In genomic region chrX:23844502-23845138, GRCh38 we compare ENCODE assay signal across 1 cellular context.
A peak's percentile ranks its signal among the peaks of the same experiment; 100 is the strongest.
TF ChIP-seq lines count a peak whose summit lies in the region.

No MANE protein-coding gene starts in this region.

TF ChIP-seq in K562, 482 proteins besides CTCF, POLR2A, EP300 and RAD21 (continued from another document and continues in another):
- TF ChIP-seq, protein P1, sequence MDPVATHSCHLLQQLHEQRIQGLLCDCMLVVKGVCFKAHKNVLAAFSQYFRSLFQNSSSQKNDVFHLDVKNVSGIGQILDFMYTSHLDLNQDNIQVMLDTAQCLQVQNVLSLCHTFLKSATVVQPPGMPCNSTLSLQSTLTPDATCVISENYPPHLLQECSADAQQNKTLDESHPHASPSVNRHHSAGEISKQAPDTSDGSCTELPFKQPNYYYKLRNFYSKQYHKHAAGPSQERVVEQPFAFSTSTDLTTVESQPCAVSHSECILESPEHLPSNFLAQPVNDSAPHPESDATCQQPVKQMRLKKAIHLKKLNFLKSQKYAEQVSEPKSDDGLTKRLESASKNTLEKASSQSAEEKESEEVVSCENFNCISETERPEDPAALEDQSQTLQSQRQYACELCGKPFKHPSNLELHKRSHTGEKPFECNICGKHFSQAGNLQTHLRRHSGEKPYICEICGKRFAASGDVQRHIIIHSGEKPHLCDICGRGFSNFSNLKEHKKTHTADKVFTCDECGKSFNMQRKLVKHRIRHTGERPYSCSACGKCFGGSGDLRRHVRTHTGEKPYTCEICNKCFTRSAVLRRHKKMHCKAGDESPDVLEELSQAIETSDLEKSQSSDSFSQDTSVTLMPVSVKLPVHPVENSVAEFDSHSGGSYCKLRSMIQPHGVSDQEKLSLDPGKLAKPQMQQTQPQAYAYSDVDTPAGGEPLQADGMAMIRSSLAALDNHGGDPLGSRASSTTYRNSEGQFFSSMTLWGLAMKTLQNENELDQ (CRISPR knock-in tag; IDR thresholded peaks at IDR 0.05; ENCODE audit: borderline replicate concordance): no peak
- no peak for TF ChIP-seq GATAD2B (IDR thresholded peaks at IDR 0.05; ENCODE audit: borderline replicate concordance)
- TF ChIP-seq RBBP5 (IDR thresholded peaks at IDR 0.05; ENCODE audit: borderline replicate concordance, insufficient read depth, low read length, poor library complexity, severe bottlenecking): peak; percentile 24
- peak; percentile 65 for TF ChIP-seq HDAC3 (IDR thresholded peaks at IDR 0.05; ENCODE audit: borderline replicate concordance, partially characterized antibody)
- TF ChIP-seq ZNF3 (CRISPR knock-in tag; IDR thresholded peaks at IDR 0.05): no peak
- no peak for TF ChIP-seq NR1H2 (CRISPR knock-in tag; IDR thresholded peaks at IDR 0.05)
- no peak for TF ChIP-seq SAFB2 (IDR thresholded peaks at IDR 0.05; ENCODE audit: borderline replicate concordance, low read depth, low read length, severe bottlenecking)
- no peak for TF ChIP-seq ZNF253 (CRISPR knock-in tag; conservative IDR thresholded peaks at IDR 0.05)
- no peak for TF ChIP-seq ELF2 (CRISPR knock-in tag; IDR thresholded peaks at IDR 0.05)
- no peak for TF ChIP-seq SP2 (IDR thresholded peaks at IDR 0.05; ENCODE audit: extremely low read depth, low read depth, low read length, poor library complexity, severe bottlenecking)
- no peak for TF ChIP-seq ZC3H11A (IDR thresholded peaks at IDR 0.05; ENCODE audit: low read depth, low read length)
- TF ChIP-seq ZNF77 (CRISPR knock-in tag; IDR thresholded peaks at IDR 0.05): no peak
- TF ChIP-seq RUNX1 (IDR thresholded peaks at IDR 0.05; ENCODE audit: low read depth): no peak
- no peak for TF ChIP-seq ZNF212 (CRISPR knock-in tag; IDR thresholded peaks at IDR 0.05)
- TF ChIP-seq CBX8 (IDR thresholded peaks at IDR 0.05; ENCODE audit: borderline replicate concordance, extremely low read depth, low read depth, low read length, poor library complexity, severe bottlenecking): no peak
- TF ChIP-seq ELF4 (CRISPR knock-in tag; IDR thresholded peaks at IDR 0.05): no peak
- no peak for TF ChIP-seq SIRT6 (IDR thresholded peaks at IDR 0.05; ENCODE audit: low read depth, low read length)
- TF ChIP-seq, protein P2, sequence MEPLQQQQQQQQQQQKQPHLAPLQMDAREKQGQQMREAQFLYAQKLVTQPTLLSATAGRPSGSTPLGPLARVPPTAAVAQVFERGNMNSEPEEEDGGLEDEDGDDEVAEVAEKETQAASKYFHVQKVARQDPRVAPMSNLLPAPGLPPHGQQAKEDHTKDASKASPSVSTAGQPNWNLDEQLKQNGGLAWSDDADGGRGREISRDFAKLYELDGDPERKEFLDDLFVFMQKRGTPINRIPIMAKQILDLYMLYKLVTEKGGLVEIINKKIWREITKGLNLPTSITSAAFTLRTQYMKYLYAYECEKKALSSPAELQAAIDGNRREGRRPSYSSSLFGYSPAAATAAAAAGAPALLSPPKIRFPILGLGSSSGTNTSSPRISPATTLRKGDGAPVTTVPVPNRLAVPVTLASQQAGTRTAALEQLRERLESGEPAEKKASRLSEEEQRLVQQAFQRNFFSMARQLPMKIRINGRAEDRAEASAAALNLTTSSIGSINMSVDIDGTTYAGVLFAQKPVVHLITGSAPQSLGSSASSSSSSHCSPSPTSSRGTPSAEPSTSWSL (CRISPR knock-in tag; IDR thresholded peaks at IDR 0.05; ENCODE audit: borderline replicate concordance): no peak
- no peak for TF ChIP-seq EWSR1 (IDR thresholded peaks at IDR 0.05; ENCODE audit: borderline replicate concordance, low read depth, partially characterized antibody)
- TF ChIP-seq MEF2A (IDR thresholded peaks at IDR 0.05; ENCODE audit: control insufficient read depth, low read depth, low read length): no peak
- no peak for TF ChIP-seq CREBBP (IDR thresholded peaks at IDR 0.05; ENCODE audit: low read depth, low read length)
- no peak for TF ChIP-seq GABPB1 (CRISPR knock-in tag; IDR thresholded peaks at IDR 0.05)
- no peak for TF ChIP-seq KLF1 (tag; IDR thresholded peaks at IDR 0.05)
- TF ChIP-seq MYNN (IDR thresholded peaks at IDR 0.05): 0 out of 2 replicates have a peak, but pooled peaks have one; percentile 16
- TF ChIP-seq MYNN (CRISPR knock-in tag; IDR thresholded peaks at IDR 0.05): no peak
- TF ChIP-seq EZH2 (IDR thresholded peaks at IDR 0.05; ENCODE audit: borderline replicate concordance, low read depth, low read length): no peak
- TF ChIP-seq KHSRP (IDR thresholded peaks at IDR 0.05): no peak
- TF ChIP-seq, protein P3, sequence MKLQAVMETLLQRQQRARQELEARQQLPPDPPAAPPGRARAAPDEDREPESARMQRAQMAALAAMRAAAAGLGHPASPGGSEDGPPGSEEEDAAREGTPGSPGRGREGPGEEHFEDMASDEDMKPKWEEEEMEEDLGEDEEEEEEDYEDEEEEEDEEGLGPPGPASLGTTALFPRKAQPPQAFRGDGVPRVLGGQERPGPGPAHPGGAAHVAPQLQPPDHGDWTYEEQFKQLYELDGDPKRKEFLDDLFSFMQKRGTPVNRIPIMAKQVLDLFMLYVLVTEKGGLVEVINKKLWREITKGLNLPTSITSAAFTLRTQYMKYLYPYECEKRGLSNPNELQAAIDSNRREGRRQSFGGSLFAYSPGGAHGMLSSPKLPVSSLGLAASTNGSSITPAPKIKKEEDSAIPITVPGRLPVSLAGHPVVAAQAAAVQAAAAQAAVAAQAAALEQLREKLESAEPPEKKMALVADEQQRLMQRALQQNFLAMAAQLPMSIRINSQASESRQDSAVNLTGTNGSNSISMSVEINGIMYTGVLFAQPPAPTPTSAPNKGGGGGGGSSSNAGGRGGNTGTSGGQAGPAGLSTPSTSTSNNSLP (IDR thresholded peaks at IDR 0.05; ENCODE audit: borderline replicate concordance, low read depth, low read length): no peak
- no peak for TF ChIP-seq ZBTB7A (IDR thresholded peaks at IDR 0.05; ENCODE audit: borderline replicate concordance, control insufficient read depth, low read depth, low read length)
- no peak for TF ChIP-seq CC2D1A (IDR thresholded peaks at IDR 0.05)
- 0 out of 3 replicates have a peak, but pooled peaks of 1 of the 2 experiments have one; percentile 23 for TF ChIP-seq CBX3 (IDR thresholded peaks at IDR 0.05; ENCODE audit: borderline replicate concordance in 1 of 2, low read length in 2 of 2)
- TF ChIP-seq POLR2H (tag; IDR thresholded peaks at IDR 0.05; ENCODE audit: low read depth): no peak
- no peak for TF ChIP-seq ZNF134 (CRISPR knock-in tag; conservative IDR thresholded peaks at IDR 0.05)
- no peak for TF ChIP-seq FOS (IDR thresholded peaks at IDR 0.05; ENCODE audit: extremely low read depth, insufficient read length)
- TF ChIP-seq NONO (IDR thresholded peaks at IDR 0.05; ENCODE audit: low read depth in 2 of 2, low read length in 1 of 2): no peak
- no peak for TF ChIP-seq DLX4 (CRISPR knock-in tag; IDR thresholded peaks at IDR 0.05)
- TF ChIP-seq KDM2B (CRISPR knock-in tag; IDR thresholded peaks at IDR 0.05): no peak
- peak; percentile 76 for TF ChIP-seq BHLHE40 (IDR thresholded peaks at IDR 0.05; ENCODE audit: low read length)
- no peak for TF ChIP-seq DDX20 (tag; IDR thresholded peaks at IDR 0.05; ENCODE audit: low read depth)
- no peak for TF ChIP-seq GATA2 (CRISPR knock-in tag; IDR thresholded peaks at IDR 0.05)
- TF ChIP-seq PPARD (CRISPR knock-in tag; IDR thresholded peaks at IDR 0.05): no peak
- no peak for TF ChIP-seq ZBTB26 (CRISPR knock-in tag; IDR thresholded peaks at IDR 0.05)
- TF ChIP-seq NR2C1 (IDR thresholded peaks at IDR 0.05): no peak
- peak; percentile 38 for TF ChIP-seq NR2C1 (tag; IDR thresholded peaks at IDR 0.05)
- TF ChIP-seq ZNF280A (IDR thresholded peaks at IDR 0.05; ENCODE audit: low read depth, partially characterized antibody): no peak
- no peak for TF ChIP-seq ZNF512 (tag; IDR thresholded peaks at IDR 0.05)
- no peak for TF ChIP-seq MLX (CRISPR knock-in tag; conservative IDR thresholded peaks at IDR 0.05)
- no peak for TF ChIP-seq NR4A1 (CRISPR knock-in tag; IDR thresholded peaks at IDR 0.05)
- TF ChIP-seq NR4A1 (tag; IDR thresholded peaks at IDR 0.05): no peak
- TF ChIP-seq ZNF224 (CRISPR knock-in tag; IDR thresholded peaks at IDR 0.05): no peak
- no peak for TF ChIP-seq ADNP (tag; IDR thresholded peaks at IDR 0.05)
